ENCODE assay signal across 10 cellular contexts in the genomic region with DNA sequence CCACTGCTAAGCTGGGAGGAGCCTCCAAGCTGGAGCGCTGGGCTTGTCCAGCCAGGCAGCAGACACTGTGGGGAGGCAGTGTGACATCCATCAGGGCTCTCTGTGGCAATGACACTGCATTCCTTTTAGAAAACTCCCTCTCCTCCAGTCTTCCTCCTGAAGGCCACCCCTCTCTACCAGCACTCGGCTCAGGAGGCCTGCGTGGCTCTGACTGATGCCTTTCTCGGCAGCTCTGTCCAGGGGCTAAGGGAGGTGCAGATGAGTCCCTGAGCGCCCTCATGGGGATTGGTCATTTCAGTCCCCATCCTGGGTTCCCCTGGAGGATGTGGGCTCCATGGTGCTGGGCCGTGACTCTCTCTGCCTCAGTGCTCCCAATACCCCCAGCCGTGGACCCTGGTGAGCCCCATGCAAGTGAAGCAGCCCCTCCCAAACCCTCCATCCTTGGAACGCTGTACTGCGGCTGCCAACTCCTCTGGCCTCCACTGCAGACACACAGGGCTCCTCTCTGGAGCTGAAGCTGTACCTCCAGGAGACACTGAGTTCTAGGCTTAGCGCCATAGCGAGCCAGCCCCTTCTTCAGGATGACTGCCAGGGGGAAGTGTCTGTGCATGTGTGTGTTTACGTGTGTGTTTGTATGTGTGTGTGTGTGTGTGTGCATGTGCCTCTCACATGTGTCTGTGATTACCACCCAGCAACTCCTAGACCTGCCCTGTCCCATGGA.
DNase-seq lines count a peak whose midpoint lies in the region; ATAC-seq lines count a peak whose summit lies in the region.
"Had no signal": no experiment of that assay in that cellular context is flagged by ENCODE, and none has a peak within 500 bp of the region (broad histone marks: within the 10 kb centered on the region; RNA-seq: fewer than 3 reads in every experiment).

No MANE protein-coding gene starts in this region.

- peaks cover 1% of the 10 kb centered on the region for H3K27me3 Mint-ChIP-seq in activated naive CD4-positive, alpha-beta T cell treated with anti-CD3 and anti-CD28 coated beads, Interleukin-2, amount 50 U/mL, for 24 hours
- H3K27me3 Mint-ChIP-seq in activated T-helper 17 cell treated with anti-CD3 and anti-CD28 coated beads, Interleukin-2, amount 50 U/mL, for 72 hours = peaks cover 10% of the 10 kb centered on the region

- no peak for DNase-seq in activated naive CD4-positive, alpha-beta T cell treated with anti-CD3 and anti-CD28 coated beads, Interleukin-2, amount 50 U/mL, for 16 hours
- DNase-seq in mesenteric fat pad (ENCODE audit: low spot score) = peak; percentile 76
- peak; percentile 37 for DNase-seq in ureter (ENCODE audit: low spot score)
- no peak for DNase-seq in activated gamma-delta T cell (lab: John Stamatoyannopoulos, UW)
- DNase-seq: MV-4-11 had no signal

- H3K36me3 Mint-ChIP-seq in activated naive CD4-positive, alpha-beta T cell treated with anti-CD3 and anti-CD28 coated beads, Interleukin-2, amount 50 U/mL, for 24 hours = no peaks in the 10 kb centered on the region
- H3K36me3 Mint-ChIP-seq in activated T-helper 17 cell treated with anti-CD3 and anti-CD28 coated beads, Interleukin-2, amount 50 U/mL, for 72 hours (ENCODE audit: low read depth) = no peaks in the 10 kb centered on the region
- H3K36me3 Mint-ChIP-seq: activated naive CD4-positive, alpha-beta T cell treated with anti-CD3 and anti-CD28 coated beads, Interleukin-2, amount 50 U/mL, for 72 hours had no signal

- H3K27ac Mint-ChIP-seq in activated naive CD4-positive, alpha-beta T cell treated with anti-CD3 and anti-CD28 coated beads, Interleukin-2, amount 50 U/mL, for 24 hours = peak overlapping the region; percentile 93
- no peak overlapping the region for H3K27ac Mint-ChIP-seq in activated T-helper 17 cell treated with anti-CD3 and anti-CD28 coated beads, Interleukin-2, amount 50 U/mL, for 72 hours

- H3K4me1 Mint-ChIP-seq in activated naive CD4-positive, alpha-beta T cell treated with anti-CD3 and anti-CD28 coated beads, Interleukin-2, amount 50 U/mL, for 24 hours = peaks cover 27% of the 10 kb centered on the region
- no peaks in the 10 kb centered on the region for H3K4me1 Mint-ChIP-seq in activated T-helper 17 cell treated with anti-CD3 and anti-CD28 coated beads, Interleukin-2, amount 50 U/mL, for 72 hours

- H3K9me3 Mint-ChIP-seq in activated naive CD4-positive, alpha-beta T cell treated with anti-CD3 and anti-CD28 coated beads, Interleukin-2, amount 50 U/mL, for 24 hours = no peaks in the 10 kb centered on the region
- H3K9me3 Mint-ChIP-seq in activated T-helper 17 cell treated with anti-CD3 and anti-CD28 coated beads, Interleukin-2, amount 50 U/mL, for 72 hours = no peaks in the 10 kb centered on the region
- H3K9me3 Mint-ChIP-seq: activated naive CD4-positive, alpha-beta T cell treated with anti-CD3 and anti-CD28 coated beads, Interleukin-2, amount 50 U/mL, for 72 hours had no signal

- H3K4me3 Mint-ChIP-seq in activated naive CD4-positive, alpha-beta T cell treated with anti-CD3 and anti-CD28 coated beads, Interleukin-2, amount 50 U/mL, for 24 hours = peak overlapping the region; percentile 75
- peak overlapping the region; percentile 33 for H3K4me3 Mint-ChIP-seq in activated T-helper 17 cell treated with anti-CD3 and anti-CD28 coated beads, Interleukin-2, amount 50 U/mL, for 72 hours

- no peak for ATAC-seq in activated T-helper 17 cell treated with anti-CD3 and anti-CD28 coated beads, Interleukin-2, amount 50 U/mL, for 72 hours (replicated peaks)
- ATAC-seq in HG03378 (IDR thresholded peaks at IDR 0.05; ENCODE audit: unreplicated experiment) (no peak), HG03095 (IDR thresholded peaks at IDR 0.05; ENCODE audit: unreplicated experiment) (no peak)

Comparison
In these comparisons a context has a peak if more than half of its experiments do, and no peak if none do; other contexts are left out.
1. DNase-seq: peak in mesenteric fat pad (single experiment) and ureter (single experiment); none in activated naive CD4-positive, alpha-beta T cell treated with anti-CD3 and anti-CD28 coated beads, Interleukin-2, amount 50 U/mL, for 16 hours (single experiment) and activated gamma-delta T cell (single experiment).